9 cellular contexts compared by ENCODE assay signal in genomic region chr5:64147849-64148441, GRCh38. TPM values are rescaled to one million over a fixed set of nuclear protein-coding genes. Genes with fewer than 3 reads are reported as not detected.
A peak's percentile ranks its signal among the peaks of the same experiment; 100 is the strongest.
DNase-seq lines count a peak whose midpoint lies in the region; ATAC-seq and TF ChIP-seq lines count a peak whose summit lies in the region.
"Had no signal": no experiment of that assay in that cellular context is flagged by ENCODE, and none has a peak within 500 bp of the region (broad histone marks: within the 10 kb centered on the region; RNA-seq: fewer than 3 reads in every experiment).

No MANE protein-coding gene starts in this region.

- no peaks in the 10 kb centered on the region for H3K9me3 Mint-ChIP-seq in activated T-cell treated with anti-CD3 and anti-CD28 coated beads, Interleukin-2, amount 50 U/mL, for 24 hours

- H3K4me1 ChIP-seq in osteoblast (ENCODE audit: insufficient read depth, low read length): peaks cover 7% of the 10 kb centered on the region

- no peaks in the 10 kb centered on the region for H3K9me3 ChIP-seq in osteoblast (ENCODE audit: low read depth, low read length)

- no peak overlapping the region for H3K4me3 Mint-ChIP-seq in activated T-cell treated with anti-CD3 and anti-CD28 coated beads, Interleukin-2, amount 50 U/mL, for 24 hours
- H3K4me3 Mint-ChIP-seq: activated naive CD8-positive, alpha-beta T cell treated with anti-CD3 and anti-CD28 coated beads, Interleukin-2, amount 10 ng/mL, durations not matched to agents 7 days and 5 days had no signal

- DNase-seq in SKM-1 treated with dmso at 0.1 percent for 144 hours (lab: John Stamatoyannopoulos, UW; ENCODE audit: unreplicated experiment): peak; percentile 5
- DNase-seq in SKM-1 (lab: John Stamatoyannopoulos, UW; ENCODE audit: unreplicated experiment): no peak
- DNase-seq in SHP77 treated with DMSO at 0.1 percent for 48 hours (lab: John Stamatoyannopoulos, UW): peak; percentile 2
- peak; percentile 61 for DNase-seq in fibroblast of the aortic adventitia (ENCODE audit: low read depth)
- DNase-seq in osteoblast (ENCODE audit: insufficient read length, low spot score, missing footprints): peak; percentile 89
- no peak for DNase-seq in effector CD8-positive, alpha-beta T cell (lab: John Stamatoyannopoulos, UW)
- DNase-seq in activated T-cell treated with anti-CD3 and anti-CD28 coated beads, Interleukin-2, amount 50 U/mL, for 24 hours: no peak
- DNase-seq: activated naive CD8-positive, alpha-beta T cell treated with anti-CD3 and anti-CD28 coated beads, Interleukin-2, amount 10 ng/mL, durations not matched to agents 7 days and 5 days had no signal

- TF ChIP-seq CTCF in fibroblast of the aortic adventitia (IDR thresholded peaks at IDR 0.05; ENCODE audit: insufficient read depth, low read length) (peak; percentile 86), osteoblast (IDR thresholded peaks at IDR 0.05; ENCODE audit: extremely low read depth, low read depth, low read length) (peak; percentile 87)

- H3K27me3 ChIP-seq in osteoblast (ENCODE audit: insufficient read depth, low read length): no peaks in the 10 kb centered on the region

- no peak overlapping the region for H3K4me2 ChIP-seq in osteoblast (ENCODE audit: insufficient read depth, low read length)

- H3K27ac Mint-ChIP-seq in activated T-cell treated with anti-CD3 and anti-CD28 coated beads, Interleukin-2, amount 50 U/mL, for 24 hours: no peak overlapping the region
- H3K27ac Mint-ChIP-seq: activated naive CD8-positive, alpha-beta T cell treated with anti-CD3 and anti-CD28 coated beads, Interleukin-2, amount 10 ng/mL, durations not matched to agents 7 days and 5 days had no signal

- H3K36me3 ChIP-seq in osteoblast (ENCODE audit: insufficient read depth, low read length): no peaks in the 10 kb centered on the region

- no peak overlapping the region for H3K27ac ChIP-seq in osteoblast (ENCODE audit: low read depth, low read length)

- H3K36me3 Mint-ChIP-seq in activated T-cell treated with anti-CD3 and anti-CD28 coated beads, Interleukin-2, amount 50 U/mL, for 24 hours (ENCODE audit: low read depth): no peaks in the 10 kb centered on the region
- H3K36me3 Mint-ChIP-seq: activated naive CD8-positive, alpha-beta T cell treated with anti-CD3 and anti-CD28 coated beads, Interleukin-2, amount 10 ng/mL, durations not matched to agents 7 days and 5 days had no signal

- no peaks in the 10 kb centered on the region for H3K79me2 ChIP-seq in osteoblast (ENCODE audit: insufficient read depth, low read length)

- no peaks in the 10 kb centered on the region for H3K27me3 Mint-ChIP-seq in activated T-cell treated with anti-CD3 and anti-CD28 coated beads, Interleukin-2, amount 50 U/mL, for 24 hours
- H3K27me3 Mint-ChIP-seq: activated naive CD8-positive, alpha-beta T cell treated with anti-CD3 and anti-CD28 coated beads, Interleukin-2, amount 10 ng/mL, durations not matched to agents 7 days and 5 days had no signal

- H4K20me1 ChIP-seq in osteoblast (ENCODE audit: insufficient read depth, low read length): no peaks in the 10 kb centered on the region

- H3K4me1 Mint-ChIP-seq in activated T-cell treated with anti-CD3 and anti-CD28 coated beads, Interleukin-2, amount 50 U/mL, for 24 hours (ENCODE audit: low read depth): no peaks in the 10 kb centered on the region
- H3K4me1 Mint-ChIP-seq: activated naive CD8-positive, alpha-beta T cell treated with anti-CD3 and anti-CD28 coated beads, Interleukin-2, amount 10 ng/mL, durations not matched to agents 7 days and 5 days had no signal

- H3K4me3 ChIP-seq in fibroblast of the aortic adventitia (ENCODE audit: low read depth, low read length): no peak overlapping the region
- H3K4me3 ChIP-seq in osteoblast (ENCODE audit: insufficient read depth, low read length): no peak overlapping the region

- peak overlapping the region; percentile 50 for H2AFZ ChIP-seq in osteoblast (ENCODE audit: low read length)

- ATAC-seq in HG03432 (IDR thresholded peaks at IDR 0.05; ENCODE audit: unreplicated experiment): peak; percentile 66

RNA-seq across cellular contexts. Expression of gene RNF180, which starts 17.7 kb away (rescaled TPM):
- total RNA-seq in fibroblast of the aortic adventitia (ENCODE audit: low replicate concordance): 1.4 and 3.4 TPM in 2 replicates
- total RNA-seq in osteoblast: 10.5 and 12.7 TPM in 2 replicates
- total RNA-seq: activated naive CD8-positive, alpha-beta T cell treated with anti-CD3 and anti-CD28 coated beads, Interleukin-2, amount 10 ng/mL, durations not matched to agents 7 days and 5 days had no signal

Comparison
In these comparisons a context has a peak if more than half of its experiments do, and no peak if none do; other contexts are left out.
1. DNase-seq: peak in SKM-1 treated with dmso at 0.1 percent for 144 hours (single experiment), SHP77 treated with DMSO at 0.1 percent for 48 hours (single experiment), fibroblast of the aortic adventitia (single experiment) and osteoblast (single experiment); none in SKM-1 (single experiment), effector CD8-positive, alpha-beta T cell (single experiment) and activated T-cell treated with anti-CD3 and anti-CD28 coated beads, Interleukin-2, amount 50 U/mL, for 24 hours (single experiment).